9 cellular contexts compared by ENCODE assay signal in the genomic region with DNA sequence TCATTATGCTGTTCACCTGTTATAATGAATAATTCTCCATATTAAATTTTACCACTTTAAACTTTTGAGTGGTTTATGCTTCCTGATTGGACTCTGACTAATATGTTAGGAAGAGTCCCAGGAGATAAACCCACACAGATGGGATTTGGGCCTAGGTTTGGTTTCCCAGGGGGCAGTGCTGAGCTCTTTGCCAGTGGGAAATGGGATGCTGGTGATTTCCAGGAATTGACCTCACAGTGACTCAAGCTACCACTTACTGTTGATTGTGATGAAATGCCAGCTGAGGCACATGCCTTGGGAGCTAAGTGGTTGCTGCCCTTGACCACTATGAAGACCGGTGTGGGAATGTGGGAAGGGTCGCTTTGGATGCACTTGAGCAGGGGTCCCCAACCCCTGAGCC. TPM values are rescaled to one million over a fixed set of nuclear protein-coding genes. Genes with fewer than 3 reads are reported as not detected.
"Had no signal": no experiment of that assay in that cellular context is flagged by ENCODE, and none has a peak within 500 bp of the region (broad histone marks: within the 10 kb centered on the region; RNA-seq: fewer than 3 reads in every experiment).

No MANE protein-coding gene starts in this region.

RNA-seq across cellular contexts. Expression of a gene that starts 40.1 kb away (rescaled TPM):
- total RNA-seq: activated T-helper 17 cell treated with anti-CD3 and anti-CD28 coated beads, Interleukin-2, amount 50 U/mL, for 72 hours; aorta; cardiac septum; colonic mucosa; liver; omental fat pad; transverse colon; vagina had no signal
- polyA plus RNA-seq: aorta, liver, smooth muscle cell had no signal
